In the genomic region with DNA sequence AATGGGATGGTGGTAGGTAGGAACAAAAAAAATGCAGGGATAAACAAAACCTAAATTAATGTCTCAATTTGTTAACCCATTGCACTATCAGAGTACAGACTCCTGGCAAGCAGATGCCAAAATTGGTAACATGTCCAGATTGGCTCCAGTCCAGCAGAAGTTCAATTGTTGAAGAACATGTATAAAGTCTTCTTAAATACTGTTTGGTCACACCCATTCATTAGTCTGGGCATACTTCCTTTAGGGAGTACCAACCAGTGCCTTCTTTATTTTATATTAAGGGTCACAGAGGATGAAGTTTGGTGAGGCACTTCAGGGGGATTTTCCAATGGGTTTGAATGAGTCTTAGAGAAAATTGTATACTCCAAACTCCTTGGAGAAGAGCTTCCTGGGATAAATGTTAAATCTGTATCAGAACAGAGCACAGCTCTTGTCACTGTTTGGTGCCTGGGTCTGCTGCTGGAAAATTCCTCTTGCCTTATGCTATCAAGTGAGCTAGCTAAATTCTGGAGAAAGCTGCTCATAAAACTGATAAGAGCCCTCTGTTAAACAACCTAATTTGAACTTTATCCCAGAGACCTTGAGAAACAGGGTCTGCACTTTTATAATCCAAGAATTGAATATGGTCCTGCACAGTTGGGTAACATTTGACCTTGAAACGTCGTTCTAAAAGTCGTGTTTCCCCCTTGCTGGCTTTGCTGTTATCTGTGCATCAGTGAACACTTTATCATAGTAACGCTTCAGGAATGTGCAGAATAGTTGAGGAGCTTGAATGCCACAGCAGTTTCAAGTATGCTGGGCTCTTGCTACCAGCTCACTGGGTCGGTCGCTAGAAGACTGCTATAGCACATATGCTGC, we compare ENCODE assay signal across 9 cellular contexts.
A peak's percentile ranks its signal among the peaks of the same experiment; 100 is the strongest.
DNase-seq lines count a peak whose midpoint lies in the region; ATAC-seq lines count a peak whose summit lies in the region.
"Had no signal": no experiment of that assay in that cellular context is flagged by ENCODE, and none has a peak within 500 bp of the region (broad histone marks: within the 10 kb centered on the region; RNA-seq: fewer than 3 reads in every experiment).

No MANE protein-coding gene starts in this region.

- no peaks in the 10 kb centered on the region for H3K9me3 ChIP-seq in ectodermal cell (ENCODE audit: control insufficient read depth, low read length)

- peak overlapping the region; percentile 19 for H3K27ac ChIP-seq in ectodermal cell (ENCODE audit: insufficient read depth, low read depth, low read length, poor library complexity, severe bottlenecking)

- DNase-seq in AG08396 (ENCODE audit: low spot score) = peak; percentile 86
- peak; percentile 27 for DNase-seq in LoVo (ENCODE audit: low spot score)
- peak; percentile 28 for DNase-seq in myocyte (ENCODE audit: low read depth)
- no peak for DNase-seq in NK-92 (lab: John Stamatoyannopoulos, UW; ENCODE audit: unreplicated experiment)
- no peak for DNase-seq in hypothalamus (lab: John Stamatoyannopoulos, UW)
- DNase-seq in effector CD8-positive, alpha-beta T cell (lab: John Stamatoyannopoulos, UW) = no peak
- DNase-seq: activated CD4-positive, alpha-beta T cell treated with anti-CD3 and anti-CD28 coated beads, Interleukin-2, amount 50 U/mL, for 1 hour had no signal

- H3K4me3 ChIP-seq in ectodermal cell (ENCODE audit: insufficient read depth, low read depth, low read length) = no peak overlapping the region

- H3K4me1 ChIP-seq in ectodermal cell (ENCODE audit: control insufficient read depth, insufficient read depth, low read length) = no peaks in the 10 kb centered on the region

- H3K36me3 ChIP-seq in ectodermal cell (ENCODE audit: control insufficient read depth, insufficient read depth, low read length) = no peaks in the 10 kb centered on the region

- no peaks in the 10 kb centered on the region for H3K27me3 ChIP-seq in ectodermal cell (ENCODE audit: control insufficient read depth, insufficient read depth, low read length, poor library complexity, severe bottlenecking)

- 91 to 93% methylated on average over 6 of the region's 6 CpGs for WGBS in ectodermal cell, 2 experiments

- no peak for ATAC-seq in GM21367 (IDR thresholded peaks at IDR 0.05; ENCODE audit: unreplicated experiment)

Comparison
In these comparisons a context has a peak if more than half of its experiments do, and no peak if none do; other contexts are left out.
1. DNase-seq: peak in AG08396 (single experiment), LoVo (single experiment) and myocyte (single experiment); none in NK-92 (single experiment), hypothalamus (0 of 51) and effector CD8-positive, alpha-beta T cell (single experiment).